Comparison of ENCODE assay signal across 12 cellular contexts in genomic region chr2:62221141-62221540, GRCh38. TPM values are rescaled to one million over a fixed set of nuclear protein-coding genes. Genes with fewer than 3 reads are reported as not detected.
DNase-seq lines count a peak whose midpoint lies in the region; ATAC-seq and TF ChIP-seq lines count a peak whose summit lies in the region.
"Had no signal": no experiment of that assay in that cellular context is flagged by ENCODE, and none has a peak within 500 bp of the region (broad histone marks: within the 10 kb centered on the region; RNA-seq: fewer than 3 reads in every experiment).

No MANE protein-coding gene starts in this region.

- H3K4me2 ChIP-seq in PC-3 (ENCODE audit: low read length) = no peak overlapping the region

- DNase-seq in EL (peak; percentile 32), NCI-H510A (lab: John Stamatoyannopoulos, UW) (peak; percentile 24), naive B cell (no peak), PC-3 (no peak), SIG-M5 (lab: John Stamatoyannopoulos, UW) (no peak)
- no peak for DNase-seq in central memory CD8-positive, alpha-beta T cell (ENCODE audit: low spot score in 2 of 2)
- DNase-seq: activated CD4-positive, CD25-positive, alpha-beta regulatory T cell treated with anti-CD3 and anti-CD28 coated beads, Interleukin-2, amount 50 U/mL, for 72 hours; NCI-H2107; transverse colon had no signal

- CTCF ChIA-PET in PC-3 (lab: Charles Lee) = no interaction called here

- peaks cover 9% of the 10 kb centered on the region; the same call in 1 of the 2 replicates for H3K36me3 ChIP-seq in PC-3 (ENCODE audit: low read depth, low read length)

- H3K36me3 Mint-ChIP-seq in central memory CD8-positive, alpha-beta T cell (ENCODE audit: insufficient read depth) = peaks cover 43% of the 10 kb centered on the region
- H3K36me3 Mint-ChIP-seq in naive B cell = peaks cover 32% of the 10 kb centered on the region in 2 donors

- no peaks in the 10 kb centered on the region for H3K9me3 Mint-ChIP-seq in central memory CD8-positive, alpha-beta T cell
- peaks cover 0 to 9% (median 4%) of the 10 kb centered on the region in 7 donors for H3K9me3 Mint-ChIP-seq in naive B cell

- no peaks in the 10 kb centered on the region for H3K27me3 ChIP-seq in PC-3 (ENCODE audit: low read length)
- H3K27me3 ChIP-seq: SJSA1, transverse colon had no signal

- POLR2A ChIA-PET in PC-3 (lab: Charles Lee; ENCODE audit: unreplicated experiment) = no interaction called here

- intact Hi-C loops in PC-3 (cut with micrococcal nuclease) = no loop called here

- H4K20me1 ChIP-seq in PC-3 (ENCODE audit: low read length) = no peaks in the 10 kb centered on the region

- H3K4me1 ChIP-seq in PC-3 (ENCODE audit: insufficient read depth, low read length) = no peaks in the 10 kb centered on the region
- H3K4me1 ChIP-seq: SJSA1 had no signal

- H3K9me2 ChIP-seq in PC-3 (replicated peaks; ENCODE audit: low read length) = no peaks in the 10 kb centered on the region

- peak overlapping the region; percentile 96 for H3K27ac Mint-ChIP-seq in central memory CD8-positive, alpha-beta T cell (ENCODE audit: low read depth)
- peak overlapping the region in 4 of 6 donors; percentile 3 to 41 (median 13) for H3K27ac Mint-ChIP-seq in naive B cell

- H3K27ac ChIP-seq in PC-3 (ENCODE audit: low read length) = no peak overlapping the region
- H3K27ac ChIP-seq: SJSA1, transverse colon had no signal

- no peak overlapping the region for H2AFZ ChIP-seq in PC-3 (ENCODE audit: low read length)

- H3K27me3 Mint-ChIP-seq in central memory CD8-positive, alpha-beta T cell = no peaks in the 10 kb centered on the region
- H3K27me3 Mint-ChIP-seq in naive B cell = no peaks in the 10 kb centered on the region

- no peak overlapping the region for H3K4me3 ChIP-seq in PC-3 (ENCODE audit: low read length)
- H3K4me3 ChIP-seq: SJSA1, transverse colon had no signal

- no peak for ATAC-seq in central memory CD8-positive, alpha-beta T cell (replicated peaks; ENCODE audit: extremely low read depth, poor library complexity, severe bottlenecking)
- ATAC-seq in naive B cell (ENCODE audit: low read depth in 2 of 2) = no peak
- ATAC-seq in PC-3 = no peak
- no peak for ATAC-seq in HG03460 (IDR thresholded peaks at IDR 0.05; ENCODE audit: unreplicated experiment)
- ATAC-seq in HG03378 (IDR thresholded peaks at IDR 0.05; ENCODE audit: unreplicated experiment) = no peak

- peaks cover 80% of the 10 kb centered on the region for H3K4me1 Mint-ChIP-seq in central memory CD8-positive, alpha-beta T cell
- H3K4me1 Mint-ChIP-seq in naive B cell = peaks cover 49 to 61% (median 49%) of the 10 kb centered on the region in 3 donors

- H3K9ac ChIP-seq in PC-3 (ENCODE audit: low read length) = no peak overlapping the region

- H3K9me3 ChIP-seq in PC-3 (ENCODE audit: low read length) = no peaks in the 10 kb centered on the region
- H3K9me3 ChIP-seq: SJSA1, transverse colon had no signal

- H3F3A ChIP-seq in PC-3 (ENCODE audit: low read length, unreplicated experiment) = no peaks in the 10 kb centered on the region

- BruUV-seq in PC-3 (replicated peaks; lab: Mats Ljungman, UMichigan) = no TSS peak

- TF ChIP-seq CTCF in PC-3 (conservative IDR thresholded peaks at IDR 0.05; ENCODE audit: low read depth, low read length) = no peak

- H3K79me2 ChIP-seq in PC-3 (ENCODE audit: low read length) = peaks cover 30% of the 10 kb centered on the region

- peak overlapping the region; percentile 16 for H3K4me3 Mint-ChIP-seq in central memory CD8-positive, alpha-beta T cell
- H3K4me3 Mint-ChIP-seq in naive B cell = no peak overlapping the region

RNA-seq across cellular contexts. Expression of gene B3GNT2, which starts 25.2 kb away (rescaled TPM):
- 10 to 100 TPM; 24.8 to 43.4 (median 36.5) TPM for polyA plus RNA-seq in naive B cell (ENCODE audit: low read depth in 6 of 6)
- 14.5 and 18.0 TPM in 2 replicates for total RNA-seq in PC-3 (2014; rRNA removed)

Comparison
In these comparisons a context has a peak if more than half of its experiments do, and no peak if none do; other contexts are left out.
1. DNase-seq: peak in EL (single experiment) and NCI-H510A (single experiment); none in central memory CD8-positive, alpha-beta T cell (0 of 2), naive B cell (single experiment), PC-3 (single experiment) and SIG-M5 (single experiment).